Comparison of ENCODE assay signal across 9 cellular contexts in the genomic region with DNA sequence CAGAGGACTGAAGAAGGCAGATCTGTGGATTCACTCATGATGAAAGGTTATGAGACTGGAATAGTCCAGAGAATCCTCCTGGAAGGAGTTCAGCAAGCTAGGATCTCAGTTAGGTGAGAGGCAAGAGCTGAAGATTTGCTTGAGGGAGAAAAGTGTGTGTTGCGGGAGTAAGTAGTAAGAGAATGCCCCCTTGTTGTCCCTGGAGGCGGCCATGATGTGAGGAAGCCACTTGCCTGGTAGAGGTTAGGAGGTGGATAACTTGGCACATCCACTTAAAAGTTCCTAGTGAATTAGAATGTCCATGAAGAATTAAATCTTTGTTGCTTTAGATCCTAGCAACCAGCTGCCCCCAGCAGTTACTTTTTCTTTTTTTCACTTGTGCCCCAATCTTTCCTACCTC.
"Had no signal": no experiment of that assay in that cellular context is flagged by ENCODE, and none has a peak within 500 bp of the region (broad histone marks: within the 10 kb centered on the region; RNA-seq: fewer than 3 reads in every experiment).

No MANE protein-coding gene starts in this region.

- H3K4me1 ChIP-seq: HAP-1 had no signal

- DNase-seq: GOT3, HFFc6, KG1 had no signal

- H3K4me3 Mint-ChIP-seq: HFFc6 had no signal

- ATAC-seq: HCT116, HepG2, K562 had no signal

- H3K27ac ChIP-seq: HL-60 had no signal

- H3K36me3 ChIP-seq: HAP-1 had no signal

- H3K4me3 ChIP-seq: HAP-1, K562 had no signal

- H3K9me3 ChIP-seq: HAP-1 had no signal

- FAIRE-seq: H54, HepG2, K562 had no signal

- H3K27ac Mint-ChIP-seq: HFFc6 had no signal
